10 cellular contexts compared by ENCODE assay signal in the genomic region with DNA sequence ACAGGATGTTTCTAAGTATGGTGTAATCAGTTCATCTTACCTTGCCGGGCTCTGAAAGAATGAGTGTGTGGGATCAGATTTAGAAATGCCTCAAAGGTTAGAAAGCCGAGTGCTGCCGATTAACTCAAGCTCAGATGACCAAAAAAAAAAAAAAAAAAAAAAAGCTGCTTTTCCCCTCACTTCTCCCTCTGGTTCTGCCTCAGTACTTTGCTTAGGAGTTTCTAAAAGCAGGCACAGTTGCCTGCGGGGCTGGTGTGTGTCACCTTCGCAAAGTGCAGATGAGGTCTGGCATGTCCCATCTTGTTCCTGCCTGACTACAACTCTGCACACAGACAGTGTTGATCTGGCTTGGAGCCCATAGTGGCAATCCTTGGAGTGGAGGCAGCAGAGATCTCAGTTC. TPM values are rescaled to one million over a fixed set of nuclear protein-coding genes. Genes with fewer than 3 reads are reported as not detected.
A peak's percentile ranks its signal among the peaks of the same experiment; 100 is the strongest.
DNase-seq lines count a peak whose midpoint lies in the region; ATAC-seq and TF ChIP-seq lines count a peak whose summit lies in the region.
"Had no signal": no experiment of that assay in that cellular context is flagged by ENCODE, and none has a peak within 500 bp of the region (broad histone marks: within the 10 kb centered on the region; RNA-seq: fewer than 3 reads in every experiment).

No MANE protein-coding gene starts in this region.

- peak overlapping the region; percentile 84; the same call in 1 of the 2 replicates for H3K27ac ChIP-seq in HUES6 (ENCODE audit: low read depth, low read length)
- H3K27ac ChIP-seq in hepatocyte: peak overlapping the region; percentile 86
- H3K27ac ChIP-seq in subcutaneous abdominal adipose tissue (ENCODE audit: low read depth, low read length): peak overlapping the region; percentile 17

- no peaks in the 10 kb centered on the region for H4K20me1 ChIP-seq in hepatocyte (ENCODE audit: insufficient read depth, poor library complexity, severe bottlenecking)

- H3K4me1 Mint-ChIP-seq in activated naive CD8-positive, alpha-beta T cell treated with anti-CD3 and anti-CD28 coated beads for 36 hours: no peaks in the 10 kb centered on the region
- no peaks in the 10 kb centered on the region for H3K4me1 Mint-ChIP-seq in activated T-helper 17 cell treated with anti-CD3 and anti-CD28 coated beads, Interleukin-2, amount 50 U/mL, for 72 hours

- H3K79me2 ChIP-seq in hepatocyte: peaks cover 68% of the 10 kb centered on the region

- H3K36me3 ChIP-seq in HUES6 (ENCODE audit: control insufficient read depth, insufficient read depth, low read length): no peaks in the 10 kb centered on the region
- no peaks in the 10 kb centered on the region for H3K36me3 ChIP-seq in hepatocyte (replicated peaks; ENCODE audit: insufficient read depth, low read depth)
- H3K36me3 ChIP-seq in subcutaneous abdominal adipose tissue (ENCODE audit: control insufficient read depth in 5 of 5, insufficient read depth in 5 of 5, low read length in 5 of 5): peaks cover 0 to 4% (median 0%) of the 10 kb centered on the region in 5 donors

- H3K27me3 ChIP-seq in HUES6 (ENCODE audit: control insufficient read depth, insufficient read depth, low read length): no peaks in the 10 kb centered on the region
- no peaks in the 10 kb centered on the region for H3K27me3 ChIP-seq in hepatocyte
- no peaks in the 10 kb centered on the region for H3K27me3 ChIP-seq in subcutaneous abdominal adipose tissue (ENCODE audit: control insufficient read depth in 5 of 5, insufficient read depth in 4 of 5, low read length in 5 of 5)

- H3K9ac ChIP-seq in HUES6 (ENCODE audit: low read length) (peak overlapping the region; percentile 78), subcutaneous abdominal adipose tissue (ENCODE audit: low read length in 5 of 5) (no peak overlapping the region)

- peaks cover 3% of the 10 kb centered on the region for H3K27me3 Mint-ChIP-seq in activated naive CD8-positive, alpha-beta T cell treated with anti-CD3 and anti-CD28 coated beads for 36 hours
- H3K27me3 Mint-ChIP-seq in activated T-helper 17 cell treated with anti-CD3 and anti-CD28 coated beads, Interleukin-2, amount 50 U/mL, for 72 hours: peaks cover 7% of the 10 kb centered on the region

- H3K4me3 ChIP-seq in HUES6 (ENCODE audit: low read depth, low read length) (peak overlapping the region; percentile 61), hepatocyte (no peak overlapping the region), subcutaneous abdominal adipose tissue (ENCODE audit: low read depth in 1 of 5, low read length in 5 of 5) (peak overlapping the region in 1 of 5 donors; percentile 2)

- no peak for ATAC-seq in activated T-helper 17 cell treated with anti-CD3 and anti-CD28 coated beads, Interleukin-2, amount 50 U/mL, for 72 hours (replicated peaks)

- H3K4me1 ChIP-seq in HUES6 (ENCODE audit: control insufficient read depth, insufficient read depth, low read length) (peaks cover 54% of the 10 kb centered on the region), hepatocyte (ENCODE audit: insufficient read depth) (peaks cover 16% of the 10 kb centered on the region), subcutaneous abdominal adipose tissue (ENCODE audit: control insufficient read depth in 5 of 5, insufficient read depth in 5 of 5, low read length in 5 of 5) (peaks cover 3 to 63% (median 18%) of the 10 kb centered on the region in 5 donors)

- TF ChIP-seq CTCF in hepatocyte (IDR thresholded peaks at IDR 0.05; ENCODE audit: poor library complexity): no peak

- H3K9me3 Mint-ChIP-seq in activated naive CD8-positive, alpha-beta T cell treated with anti-CD3 and anti-CD28 coated beads for 36 hours: no peaks in the 10 kb centered on the region
- no peaks in the 10 kb centered on the region for H3K9me3 Mint-ChIP-seq in activated T-helper 17 cell treated with anti-CD3 and anti-CD28 coated beads, Interleukin-2, amount 50 U/mL, for 72 hours
- H3K9me3 Mint-ChIP-seq: activated naive CD4-positive, alpha-beta T cell treated with anti-CD3 and anti-CD28 coated beads for 36 hours had no signal

- H3K36me3 Mint-ChIP-seq in activated naive CD8-positive, alpha-beta T cell treated with anti-CD3 and anti-CD28 coated beads for 36 hours: no peaks in the 10 kb centered on the region
- H3K36me3 Mint-ChIP-seq in activated T-helper 17 cell treated with anti-CD3 and anti-CD28 coated beads, Interleukin-2, amount 50 U/mL, for 72 hours (ENCODE audit: low read depth): no peaks in the 10 kb centered on the region

- H3K9me2 ChIP-seq in hepatocyte (replicated peaks; ENCODE audit: insufficient read depth): no peaks in the 10 kb centered on the region

- 30% methylated on average over 5 of the region's 5 CpGs for WGBS in hepatocyte (ENCODE audit: low lambda C conversion rate, missing lambda C conversion rate)

- H3K9me3 ChIP-seq in HUES6 (ENCODE audit: control insufficient read depth, insufficient read depth, low read depth, low read length): no peaks in the 10 kb centered on the region
- H3K9me3 ChIP-seq in hepatocyte (ENCODE audit: low read depth): no peaks in the 10 kb centered on the region
- no peaks in the 10 kb centered on the region for H3K9me3 ChIP-seq in subcutaneous abdominal adipose tissue (ENCODE audit: control insufficient read depth in 5 of 5, low read length in 5 of 5)

- no peak overlapping the region for H2AFZ ChIP-seq in hepatocyte

- DNase-seq in amniotic epithelial cell (ENCODE audit: low read depth) (peak; percentile 72), hepatocyte (ENCODE audit: low spot score) (peak; percentile 11), dermis blood vessel endothelial cell (no peak), putamen (ENCODE audit: low spot score) (no peak)
- DNase-seq in activated naive CD8-positive, alpha-beta T cell treated with anti-CD3 and anti-CD28 coated beads for 36 hours: no peak
- DNase-seq: activated naive CD4-positive, alpha-beta T cell treated with anti-CD3 and anti-CD28 coated beads for 36 hours; NCI-H2029 treated with DMSO at 0.1 percent for 48 hours had no signal

- peak overlapping the region; percentile 59 for H3K4me2 ChIP-seq in hepatocyte

- no peak overlapping the region for H3K4me3 Mint-ChIP-seq in activated naive CD8-positive, alpha-beta T cell treated with anti-CD3 and anti-CD28 coated beads for 36 hours
- H3K4me3 Mint-ChIP-seq in activated T-helper 17 cell treated with anti-CD3 and anti-CD28 coated beads, Interleukin-2, amount 50 U/mL, for 72 hours: no peak overlapping the region
- H3K4me3 Mint-ChIP-seq: activated naive CD4-positive, alpha-beta T cell treated with anti-CD3 and anti-CD28 coated beads for 36 hours had no signal

- no peak overlapping the region for H3K27ac Mint-ChIP-seq in activated naive CD8-positive, alpha-beta T cell treated with anti-CD3 and anti-CD28 coated beads for 36 hours
- H3K27ac Mint-ChIP-seq in activated T-helper 17 cell treated with anti-CD3 and anti-CD28 coated beads, Interleukin-2, amount 50 U/mL, for 72 hours: no peak overlapping the region
- H3K27ac Mint-ChIP-seq: activated naive CD4-positive, alpha-beta T cell treated with anti-CD3 and anti-CD28 coated beads for 36 hours had no signal

RNA-seq across cellular contexts. Expression of gene KIAA1217, which starts 47.0 kb away (rescaled TPM):
- total RNA-seq in hepatocyte (20.1 and 33.2 TPM in 2 replicates), dermis blood vessel endothelial cell (7.5 and 15.3 TPM in 2 replicates)
- polyA plus RNA-seq in hepatocyte: 31.6 and 36.7 TPM in 2 replicates
- total RNA-seq in activated naive CD8-positive, alpha-beta T cell treated with anti-CD3 and anti-CD28 coated beads for 36 hours: 1 to 10 TPM; 1.5 to 1.6 TPM
- total RNA-seq in activated T-helper 17 cell treated with anti-CD3 and anti-CD28 coated beads, Interleukin-2, amount 50 U/mL, for 72 hours: 1 to 10 TPM; 2.1 to 2.6 TPM

Comparison
In these comparisons a context has a peak if more than half of its experiments do, and no peak if none do; other contexts are left out.
1. H3K27ac ChIP-seq: peak in every context shown above with its lines; median percentile 86 in hepatocyte; 84 in HUES6; 17 in subcutaneous abdominal adipose tissue.
2. DNase-seq: peak in amniotic epithelial cell (single experiment) and hepatocyte (single experiment); none in activated naive CD8-positive, alpha-beta T cell treated with anti-CD3 and anti-CD28 coated beads for 36 hours (single experiment), dermis blood vessel endothelial cell (single experiment) and putamen (single experiment).